Comparison of ENCODE assay signal across 14 cellular contexts in the genomic region with DNA sequence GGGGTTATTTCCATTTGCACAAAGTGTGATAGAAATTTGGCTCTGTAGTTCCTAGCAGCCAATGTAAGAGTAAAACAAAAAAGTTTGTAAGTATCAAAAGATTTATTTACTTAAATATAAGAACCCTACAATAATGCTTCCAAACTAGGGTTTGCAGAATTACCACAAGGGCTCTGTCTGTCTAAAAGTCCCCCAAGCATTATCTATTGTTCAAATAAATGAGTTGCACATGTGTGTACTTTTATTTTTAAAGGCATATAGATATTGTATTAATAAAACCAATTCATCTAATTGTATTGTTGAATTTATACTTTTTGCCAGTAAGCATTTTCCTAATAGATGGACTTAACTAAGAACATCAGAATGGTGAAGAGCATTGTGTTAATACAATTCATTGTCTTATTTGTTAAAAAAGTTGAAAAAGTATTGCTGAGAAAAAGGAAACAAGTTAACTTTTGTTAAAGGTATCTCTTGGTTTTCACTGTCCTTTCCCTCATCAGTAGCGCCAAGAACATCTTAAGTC. TPM values are rescaled to one million over a fixed set of nuclear protein-coding genes. Genes with fewer than 3 reads are reported as not detected.
DNase-seq lines count a peak whose midpoint lies in the region; ATAC-seq, FAIRE-seq and TF ChIP-seq lines count a peak whose summit lies in the region.
"Had no signal": no experiment of that assay in that cellular context is flagged by ENCODE, and none has a peak within 500 bp of the region (broad histone marks: within the 10 kb centered on the region; RNA-seq: fewer than 3 reads in every experiment).

No MANE protein-coding gene starts in this region.

- peak overlapping the region; percentile 94 for H3K27ac Mint-ChIP-seq in activated CD8-positive, alpha-beta memory T cell treated with anti-CD3 and anti-CD28 coated beads, Interleukin-2, amount 10 ng/mL, durations not matched to agents 7 days and 5 days
- peak overlapping the region; percentile 83 for H3K27ac Mint-ChIP-seq in stimulated activated memory B cell treated with anti-CD40 and anti-IgM and Interleukin-4, amounts not matched to agents 10 μg/mL and 1 μg/mL and 100 μg/mL, for 72 hours

- H3K9me3 ChIP-seq in colonic mucosa: no peaks in the 10 kb centered on the region
- no peaks in the 10 kb centered on the region for H3K9me3 ChIP-seq in pancreas

- H3K27me3 ChIP-seq in colonic mucosa: no peaks in the 10 kb centered on the region
- no peaks in the 10 kb centered on the region for H3K27me3 ChIP-seq in pancreas

- no peak for TF ChIP-seq CTCF in colonic mucosa (IDR thresholded peaks at IDR 0.05)
- TF ChIP-seq CTCF in pancreas (IDR thresholded peaks at IDR 0.05): no peak

- H3K4me3 Mint-ChIP-seq in activated CD8-positive, alpha-beta memory T cell treated with anti-CD3 and anti-CD28 coated beads, Interleukin-2, amount 10 ng/mL, durations not matched to agents 7 days and 5 days: peak overlapping the region; percentile 91
- peak overlapping the region; percentile 80 for H3K4me3 Mint-ChIP-seq in stimulated activated memory B cell treated with anti-CD40 and anti-IgM and Interleukin-4, amounts not matched to agents 10 μg/mL and 1 μg/mL and 100 μg/mL, for 72 hours

- H3K4me1 Mint-ChIP-seq in activated CD8-positive, alpha-beta memory T cell treated with anti-CD3 and anti-CD28 coated beads, Interleukin-2, amount 10 ng/mL, durations not matched to agents 7 days and 5 days: peaks cover 54% of the 10 kb centered on the region
- peaks cover 63% of the 10 kb centered on the region for H3K4me1 Mint-ChIP-seq in stimulated activated memory B cell treated with anti-CD40 and anti-IgM and Interleukin-4, amounts not matched to agents 10 μg/mL and 1 μg/mL and 100 μg/mL, for 72 hours

- no peaks in the 10 kb centered on the region for H3K27me3 Mint-ChIP-seq in activated CD8-positive, alpha-beta memory T cell treated with anti-CD3 and anti-CD28 coated beads, Interleukin-2, amount 10 ng/mL, durations not matched to agents 7 days and 5 days
- H3K27me3 Mint-ChIP-seq in stimulated activated memory B cell treated with anti-CD40 and anti-IgM and Interleukin-4, amounts not matched to agents 10 μg/mL and 1 μg/mL and 100 μg/mL, for 72 hours: no peaks in the 10 kb centered on the region

- H3K9me3 Mint-ChIP-seq in activated CD8-positive, alpha-beta memory T cell treated with anti-CD3 and anti-CD28 coated beads, Interleukin-2, amount 10 ng/mL, durations not matched to agents 7 days and 5 days (ENCODE audit: low read depth): peaks cover 6% of the 10 kb centered on the region
- peaks cover 3% of the 10 kb centered on the region for H3K9me3 Mint-ChIP-seq in stimulated activated memory B cell treated with anti-CD40 and anti-IgM and Interleukin-4, amounts not matched to agents 10 μg/mL and 1 μg/mL and 100 μg/mL, for 72 hours

- 93 to 97% methylated on average over 1 of the region's 1 CpG for WGBS in pancreas, 2 donors

- CTCF ChIA-PET in activated CD8-positive, alpha-beta memory T cell treated with anti-CD3 and anti-CD28 coated beads, Interleukin-2, amount 10 ng/mL, durations not matched to agents 7 days and 5 days (lab: Charles Lee): interaction anchor here (1.3 to 11.1 kb wide), 3 partner anchors 15 to 119 kb away, joined by 3 to 100 read pairs (median 9); no protein-coding TSS in a partner anchor

- ATAC-seq in activated CD8-positive, alpha-beta memory T cell treated with anti-CD3 and anti-CD28 coated beads, Interleukin-2, amount 10 ng/mL, durations not matched to agents 7 days and 5 days: no peak
- no peak for ATAC-seq in stimulated activated memory B cell treated with anti-CD40 and anti-IgM and Interleukin-4, amounts not matched to agents 10 μg/mL and 1 μg/mL and 100 μg/mL, for 72 hours
- ATAC-seq in HG03439 (IDR thresholded peaks at IDR 0.05; ENCODE audit: unreplicated experiment) (no peak), pancreas (no peak)

- no peak overlapping the region for H3K4me3 ChIP-seq in colonic mucosa
- H3K4me3 ChIP-seq in pancreas: no peak overlapping the region
- H3K4me3 ChIP-seq: lung had no signal

- H3K36me3 Mint-ChIP-seq in activated CD8-positive, alpha-beta memory T cell treated with anti-CD3 and anti-CD28 coated beads, Interleukin-2, amount 10 ng/mL, durations not matched to agents 7 days and 5 days: peaks cover 44% of the 10 kb centered on the region
- peaks cover 15% of the 10 kb centered on the region for H3K36me3 Mint-ChIP-seq in stimulated activated memory B cell treated with anti-CD40 and anti-IgM and Interleukin-4, amounts not matched to agents 10 μg/mL and 1 μg/mL and 100 μg/mL, for 72 hours

- FAIRE-seq in pancreas (lab: Jason Lieb, UNC): no peak

- H3K36me3 ChIP-seq in colonic mucosa (no peaks in the 10 kb centered on the region), pancreas (no peaks in the 10 kb centered on the region)

- H3K27ac ChIP-seq in colonic mucosa: peak overlapping the region; percentile 38
- H3K27ac ChIP-seq in pancreas: no peak overlapping the region

- H3K4me1 ChIP-seq in colonic mucosa (no peaks in the 10 kb centered on the region), pancreas (no peaks in the 10 kb centered on the region)

- no peak for DNase-seq in activated CD8-positive, alpha-beta memory T cell treated with anti-CD3 and anti-CD28 coated beads, Interleukin-2, amount 10 ng/mL, durations not matched to agents 7 days and 5 days
- no peak for DNase-seq in activated CD8-positive, alpha-beta memory T cell treated with anti-CD3 and anti-CD28 coated beads, Interleukin-2, amount 50 U/mL, for 4 hours
- peak; percentile 55 for DNase-seq in OCI-M1 (lab: John Stamatoyannopoulos, UW)
- no peak for DNase-seq in colonic mucosa
- no peak for DNase-seq in pancreas
- no peak for DNase-seq in SKM-1 (lab: John Stamatoyannopoulos, UW; ENCODE audit: unreplicated experiment)
- DNase-seq: cerebellar nuclear complex, hypothalamus, NCI-H187, NCI-H524 treated with DMSO at 0.1 percent for 48 hours had no signal

- intact Hi-C loops in colonic mucosa (cut with DNase I) (no loop called here), pancreas (cut with DNase I) (no loop called here)

- no peak overlapping the region for H3K9ac ChIP-seq in colonic mucosa (ENCODE audit: low read depth in 2 of 2, low read length in 2 of 2)

RNA-seq across cellular contexts. Expression of gene PTPRC, which starts 0.9 kb away (rescaled TPM):
- total RNA-seq in activated CD8-positive, alpha-beta memory T cell treated with anti-CD3 and anti-CD28 coated beads, Interleukin-2, amount 10 ng/mL, durations not matched to agents 7 days and 5 days: 100 to 1,000 TPM; 556 to 674 TPM
- total RNA-seq in colonic mucosa (10 to 100 TPM; 11.2 to 18.7 TPM), pancreas (10 to 100 TPM in 2 of 6 donors, 1 to 10 TPM in 4; 1.6 to 20.5 (median 5.4) TPM)
- polyA plus RNA-seq in pancreas: under 1 TPM; 0.59 to 0.76 TPM
- total RNA-seq: osteocyte had no signal

Comparison
In these comparisons a context has a peak if more than half of its experiments do, and no peak if none do; other contexts are left out.
1. RNA of gene PTPRC, which starts 0.9 kb away (total RNA-seq): 556 to 674 TPM in activated CD8-positive, alpha-beta memory T cell treated with anti-CD3 and anti-CD28 coated beads, Interleukin-2, amount 10 ng/mL, durations not matched to agents 7 days and 5 days; 11.2 to 18.7 TPM in colonic mucosa and 1.6 to 20.5 TPM in pancreas; every median in the first group is over 10 times any median in the second.